8 cellular contexts compared by ENCODE assay signal in the genomic region with DNA sequence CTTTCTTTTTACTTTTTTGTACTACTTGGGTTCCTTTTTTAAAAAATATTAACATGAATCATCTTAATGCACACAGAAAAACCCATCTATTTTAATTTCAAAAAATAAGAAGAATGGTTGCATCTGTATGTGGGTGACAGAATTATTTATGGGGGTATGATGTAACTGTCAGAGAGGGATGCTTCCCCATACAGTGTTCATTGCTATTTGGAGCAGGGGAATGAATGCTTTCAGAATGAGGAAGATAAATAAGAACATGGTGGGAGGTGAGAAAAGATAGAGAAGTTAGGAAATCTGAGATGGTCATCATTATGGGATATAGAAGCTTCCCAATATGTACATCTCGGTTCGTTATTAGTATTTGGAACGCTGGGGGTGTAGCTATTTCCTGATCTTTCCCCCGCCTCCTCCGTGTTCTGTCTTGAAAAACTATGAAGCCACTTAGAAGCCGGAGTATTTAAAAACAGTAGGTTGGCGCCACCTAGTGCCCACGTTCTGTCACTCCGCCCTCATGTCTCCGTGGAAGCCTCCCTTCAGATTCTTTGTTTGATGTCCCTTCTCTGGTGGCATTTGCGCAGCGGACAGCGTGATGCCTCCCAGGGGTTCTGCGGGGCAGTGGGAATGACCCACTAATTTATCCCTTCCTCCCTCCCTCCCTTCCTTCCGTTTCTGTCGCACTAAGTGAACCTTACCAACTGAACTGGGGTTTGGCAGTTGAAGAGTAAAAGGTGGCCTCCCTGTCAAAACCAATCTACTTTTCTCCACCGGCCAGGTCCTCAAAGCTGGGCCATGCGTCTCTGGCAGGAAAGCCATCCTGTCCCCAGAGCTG.
A peak's percentile ranks its signal among the peaks of the same experiment; 100 is the strongest.
DNase-seq lines count a peak whose midpoint lies in the region; ATAC-seq and TF ChIP-seq lines count a peak whose summit lies in the region.

No MANE protein-coding gene starts in this region.

- H3K4me3 ChIP-seq in Peyer's patch (no peak overlapping the region), testis (no peak overlapping the region)

- TF ChIP-seq EP300 in Ishikawa (IDR thresholded peaks at IDR 0.05; ENCODE audit: borderline replicate concordance) = no peak

- H3K9me3 ChIP-seq in Peyer's patch = no peaks in the 10 kb centered on the region
- H3K9me3 ChIP-seq in testis = no peaks in the 10 kb centered on the region

- 25 to 37% methylated on average over 18 of the region's 18 CpGs for WGBS in testis, 2 donors

- peak; percentile 77 for ATAC-seq in GM21423 (IDR thresholded peaks at IDR 0.05; ENCODE audit: unreplicated experiment)

- peak; percentile 46 for DNase-seq in Caki2 (ENCODE audit: low read depth)
- peak; percentile 51 to 89 (median 76) for DNase-seq in Peyer's patch
- peak; percentile 22 for DNase-seq in activated T-helper 1 cell treated with Interleukin-2 at 50 U/mL for 16 hours (ENCODE audit: low read depth)
- peak; percentile 83 for DNase-seq in fibroblast of peridontal ligament (ENCODE audit: extremely low read depth)
- peak; percentile 27 for DNase-seq in occipital lobe (lab: John Stamatoyannopoulos, UW)
- DNase-seq in testis = peak; percentile 90

- H3K27me3 ChIP-seq in Peyer's patch (no peaks in the 10 kb centered on the region), testis (no peaks in the 10 kb centered on the region)

- TF ChIP-seq CTCF in Peyer's patch (IDR thresholded peaks at IDR 0.05) (peak in 5 of 6 experiments; percentile 23 to 81 (median 75)), testis (IDR thresholded peaks at IDR 0.05) (peak; percentile 63 to 92 (median 84))

- in situ Hi-C loops in Caki2 (cut with HindIII; ENCODE audit: low pct_unique_long_range_greater_than_20kb, low sequenced_read_pairs) = no loop called here

- TF ChIP-seq RAD21 in Ishikawa (IDR thresholded peaks at IDR 0.05; ENCODE audit: low read depth) = peak; percentile 81

- H3K36me3 ChIP-seq in Peyer's patch (no peaks in the 10 kb centered on the region), testis (ENCODE audit: low read depth, missing control alignments) (no peaks in the 10 kb centered on the region)

- H3K27ac ChIP-seq in Peyer's patch (no peak overlapping the region), testis (no peak overlapping the region)

- no peak for TF ChIP-seq POLR2A in Peyer's patch (IDR thresholded peaks at IDR 0.05)
- no peak for TF ChIP-seq POLR2A in testis (IDR thresholded peaks at IDR 0.05)

- intact Hi-C loops in testis (cut with DNase I; ENCODE audit: low total_unique reads) = loop anchor here (5.0 to 10.0 kb wide), 2 partner anchors 326 to 624 kb away; a partner anchor contains a TSS

- H3K4me1 ChIP-seq in Peyer's patch (no peaks in the 10 kb centered on the region), testis (no peaks in the 10 kb centered on the region)

TF ChIP-seq in Ishikawa, 13 proteins besides CTCF, POLR2A, EP300 and RAD21:
- TF ChIP-seq CREB1 (IDR thresholded peaks at IDR 0.05; ENCODE audit: low read depth) (no peak), YY1 (IDR thresholded peaks at IDR 0.05; ENCODE audit: low read depth) (no peak), NFIC (IDR thresholded peaks at IDR 0.05) (no peak), CEBPB (IDR thresholded peaks at IDR 0.05) (no peak), TEAD4 (IDR thresholded peaks at IDR 0.05) (no peak), EGR1 (IDR thresholded peaks at IDR 0.05) (no peak), FOXM1 (IDR thresholded peaks at IDR 0.05; ENCODE audit: borderline replicate concordance, low read depth) (no peak), ZBTB7A (IDR thresholded peaks at IDR 0.05; ENCODE audit: low read depth) (no peak), TCF12 (IDR thresholded peaks at IDR 0.05; ENCODE audit: low read depth) (no peak), TAF1 (IDR thresholded peaks at IDR 0.05; ENCODE audit: low read depth) (no peak)
- TF ChIP-seq, protein P1, sequence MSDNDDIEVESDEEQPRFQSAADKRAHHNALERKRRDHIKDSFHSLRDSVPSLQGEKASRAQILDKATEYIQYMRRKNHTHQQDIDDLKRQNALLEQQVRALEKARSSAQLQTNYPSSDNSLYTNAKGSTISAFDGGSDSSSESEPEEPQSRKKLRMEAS (IDR thresholded peaks at IDR 0.05) = no peak
- TF ChIP-seq, protein P2, sequence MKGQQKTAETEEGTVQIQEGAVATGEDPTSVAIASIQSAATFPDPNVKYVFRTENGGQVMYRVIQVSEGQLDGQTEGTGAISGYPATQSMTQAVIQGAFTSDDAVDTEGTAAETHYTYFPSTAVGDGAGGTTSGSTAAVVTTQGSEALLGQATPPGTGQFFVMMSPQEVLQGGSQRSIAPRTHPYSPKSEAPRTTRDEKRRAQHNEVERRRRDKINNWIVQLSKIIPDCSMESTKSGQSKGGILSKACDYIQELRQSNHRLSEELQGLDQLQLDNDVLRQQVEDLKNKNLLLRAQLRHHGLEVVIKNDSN (IDR thresholded peaks at IDR 0.05) = no peak
- TF ChIP-seq, protein P3, sequence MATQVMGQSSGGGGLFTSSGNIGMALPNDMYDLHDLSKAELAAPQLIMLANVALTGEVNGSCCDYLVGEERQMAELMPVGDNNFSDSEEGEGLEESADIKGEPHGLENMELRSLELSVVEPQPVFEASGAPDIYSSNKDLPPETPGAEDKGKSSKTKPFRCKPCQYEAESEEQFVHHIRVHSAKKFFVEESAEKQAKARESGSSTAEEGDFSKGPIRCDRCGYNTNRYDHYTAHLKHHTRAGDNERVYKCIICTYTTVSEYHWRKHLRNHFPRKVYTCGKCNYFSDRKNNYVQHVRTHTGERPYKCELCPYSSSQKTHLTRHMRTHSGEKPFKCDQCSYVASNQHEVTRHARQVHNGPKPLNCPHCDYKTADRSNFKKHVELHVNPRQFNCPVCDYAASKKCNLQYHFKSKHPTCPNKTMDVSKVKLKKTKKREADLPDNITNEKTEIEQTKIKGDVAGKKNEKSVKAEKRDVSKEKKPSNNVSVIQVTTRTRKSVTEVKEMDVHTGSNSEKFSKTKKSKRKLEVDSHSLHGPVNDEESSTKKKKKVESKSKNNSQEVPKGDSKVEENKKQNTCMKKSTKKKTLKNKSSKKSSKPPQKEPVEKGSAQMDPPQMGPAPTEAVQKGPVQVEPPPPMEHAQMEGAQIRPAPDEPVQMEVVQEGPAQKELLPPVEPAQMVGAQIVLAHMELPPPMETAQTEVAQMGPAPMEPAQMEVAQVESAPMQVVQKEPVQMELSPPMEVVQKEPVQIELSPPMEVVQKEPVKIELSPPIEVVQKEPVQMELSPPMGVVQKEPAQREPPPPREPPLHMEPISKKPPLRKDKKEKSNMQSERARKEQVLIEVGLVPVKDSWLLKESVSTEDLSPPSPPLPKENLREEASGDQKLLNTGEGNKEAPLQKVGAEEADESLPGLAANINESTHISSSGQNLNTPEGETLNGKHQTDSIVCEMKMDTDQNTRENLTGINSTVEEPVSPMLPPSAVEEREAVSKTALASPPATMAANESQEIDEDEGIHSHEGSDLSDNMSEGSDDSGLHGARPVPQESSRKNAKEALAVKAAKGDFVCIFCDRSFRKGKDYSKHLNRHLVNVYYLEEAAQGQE (IDR thresholded peaks at IDR 0.05; ENCODE audit: low read depth) = no peak

Comparison
In these comparisons a context has a peak if more than half of its experiments do, and no peak if none do; other contexts are left out.
1. DNase-seq: peak in every context shown above with its lines; median percentile 90 in testis; 83 in fibroblast of peridontal ligament; 76 in Peyer's patch; 46 in Caki2; 27 in occipital lobe; 22 in activated T-helper 1 cell treated with Interleukin-2 at 50 U/mL for 16 hours.